15 cellular contexts compared by ENCODE assay signal in genomic region chr1:22737374-22738068, GRCh38. TPM values are rescaled to one million over a fixed set of nuclear protein-coding genes. Genes with fewer than 3 reads are reported as not detected.
DNase-seq lines count a peak whose midpoint lies in the region; ATAC-seq and TF ChIP-seq lines count a peak whose summit lies in the region.
"Had no signal": no experiment of that assay in that cellular context is flagged by ENCODE, and none has a peak within 500 bp of the region (broad histone marks: within the 10 kb centered on the region; RNA-seq: fewer than 3 reads in every experiment).

No MANE protein-coding gene starts in this region.

- H3K9me3 Mint-ChIP-seq in brain, result no peaks in the 10 kb centered on the region
- H3K9me3 Mint-ChIP-seq in mesothelial cell of epicardium, result no peaks in the 10 kb centered on the region
- H3K9me3 Mint-ChIP-seq in type B pancreatic cell, result no peaks in the 10 kb centered on the region
- H3K9me3 Mint-ChIP-seq: CD4-positive, alpha-beta T cell had no signal

- no peak for ATAC-seq in HG02884 (IDR thresholded peaks at IDR 0.05; ENCODE audit: unreplicated experiment)
- ATAC-seq: HCT116 had no signal

- DNase-seq in HT1080 (ENCODE audit: low read depth) (peak; percentile 34), mesothelial cell of epicardium (ENCODE audit: low spot score in 2 of 2, unreplicated experiment in 2 of 2) (no peak), type B pancreatic cell (ENCODE audit: extremely low spot score, unreplicated experiment) (no peak), NCI-H2171 (lab: John Stamatoyannopoulos, UW) (no peak), GM20000 (ENCODE audit: low spot score) (no peak)
- DNase-seq: Calu3; CD4-positive, alpha-beta T cell; DMS53; KBM-7; NCI-H1417; NCI-H1930; NCI-H748 treated with DMSO at 0.1 percent for 48 hours had no signal

- peaks cover 9% of the 10 kb centered on the region for H3K36me3 Mint-ChIP-seq in brain
- H3K36me3 Mint-ChIP-seq in mesothelial cell of epicardium, result peaks cover 4% of the 10 kb centered on the region
- H3K36me3 Mint-ChIP-seq in type B pancreatic cell, result no peaks in the 10 kb centered on the region

- H3K27me3 Mint-ChIP-seq in brain (no peaks in the 10 kb centered on the region), mesothelial cell of epicardium (ENCODE audit: low read depth) (no peaks in the 10 kb centered on the region), type B pancreatic cell (no peaks in the 10 kb centered on the region)

- H3K27ac Mint-ChIP-seq in brain (peak overlapping the region in 3 of 5 experiments; percentile 12 to 91 (median 70)), mesothelial cell of epicardium (peak overlapping the region; percentile 10), type B pancreatic cell (peak overlapping the region; percentile 50)
- H3K27ac Mint-ChIP-seq: CD4-positive, alpha-beta T cell had no signal

- H3K4me1 Mint-ChIP-seq in brain, result peaks cover 82% of the 10 kb centered on the region
- peaks cover 46% of the 10 kb centered on the region for H3K4me1 Mint-ChIP-seq in mesothelial cell of epicardium
- H3K4me1 Mint-ChIP-seq in type B pancreatic cell (ENCODE audit: unreplicated experiment), result peaks cover 26% of the 10 kb centered on the region

- H3K4me3 Mint-ChIP-seq in brain, result peak overlapping the region in 1 of 5 experiments; percentile 27
- no peak overlapping the region for H3K4me3 Mint-ChIP-seq in mesothelial cell of epicardium
- H3K4me3 Mint-ChIP-seq in type B pancreatic cell, result no peak overlapping the region
- H3K4me3 Mint-ChIP-seq: CD4-positive, alpha-beta T cell had no signal

- TF ChIP-seq CTCF in brain (conservative IDR thresholded peaks at IDR 0.05), result no peak
- no peak for TF ChIP-seq CTCF in mesothelial cell of epicardium (IDR thresholded peaks at IDR 0.05; ENCODE audit: unreplicated experiment)
- no peak for TF ChIP-seq CTCF in type B pancreatic cell (conservative IDR thresholded peaks at IDR 0.05)
- TF ChIP-seq CTCF in GM20000 (IDR thresholded peaks at IDR 0.05; ENCODE audit: extremely low read depth, missing control alignments), result no peak

RNA-seq across cellular contexts. Expression of gene EPHB2, which starts 26.9 kb away (rescaled TPM):
- 74.0 and 90.3 TPM in 2 replicates for total RNA-seq in HT1080 (2014; rRNA removed; shearing (Covaris generic))
- polyA plus RNA-seq in HT1080 (2015; cell fraction: cytosol; rRNA removed), result 45.1 and 52.1 TPM in 2 replicates
- polyA plus RNA-seq in HT1080 (2015; cell fraction: nucleus; rRNA removed), result 58.0 and 60.6 TPM in 2 replicates
- polyA plus RNA-seq in brain (ENCODE audit: insufficient read depth, low read depth, low replicate concordance), result 29.6 TPM
- total RNA-seq in mesothelial cell of epicardium (125 to 133 TPM (median 130 TPM) in 3 replicates), type B pancreatic cell (ENCODE audit: low replicate concordance) (40.3 and 44.6 TPM in 2 replicates)

Comparison
In these comparisons a context has a peak if more than half of its experiments do, and no peak if none do; other contexts are left out.
1. H3K27ac Mint-ChIP-seq: peak in every context shown above with its lines; median percentile 70 in brain; 50 in type B pancreatic cell; 10 in mesothelial cell of epicardium.